Comparison of ENCODE assay signal across 21 cellular contexts in the genomic region with DNA sequence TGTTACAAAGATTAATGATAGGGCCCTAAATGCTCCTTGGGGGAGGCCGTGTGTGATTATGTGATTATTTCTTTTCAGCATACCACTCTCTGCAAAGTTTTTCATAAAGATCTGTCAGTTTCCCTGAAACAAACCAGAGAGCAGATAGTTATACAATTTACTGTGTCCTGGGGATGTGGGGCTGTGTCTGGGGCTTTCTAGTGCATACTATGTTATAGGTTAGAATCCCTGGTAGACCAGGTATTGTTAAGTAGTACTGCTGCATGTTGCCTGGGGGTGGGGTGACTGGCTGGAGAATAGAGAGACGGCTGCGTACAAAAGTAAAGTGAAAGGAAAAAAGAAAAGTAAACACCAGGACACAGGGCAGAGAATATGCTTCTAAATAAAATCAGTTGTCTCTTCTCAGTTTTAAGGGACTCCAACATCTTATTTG. TPM values are rescaled to one million over a fixed set of nuclear protein-coding genes. Genes with fewer than 3 reads are reported as not detected.
DNase-seq lines count a peak whose midpoint lies in the region; ATAC-seq and TF ChIP-seq lines count a peak whose summit lies in the region.
"Had no signal": no experiment of that assay in that cellular context is flagged by ENCODE, and none has a peak within 500 bp of the region (broad histone marks: within the 10 kb centered on the region; RNA-seq: fewer than 3 reads in every experiment).

No MANE protein-coding gene starts in this region.

- no peaks in the 10 kb centered on the region for H3K36me3 ChIP-seq in breast epithelium
- no peaks in the 10 kb centered on the region for H3K36me3 ChIP-seq in left ventricle myocardium inferior
- H3K36me3 ChIP-seq: cardiac muscle cell, esophagus muscularis mucosa, lower lobe of right lung had no signal

- peaks cover 43% of the 10 kb centered on the region for H3K4me1 Mint-ChIP-seq in MCF 10A (ENCODE audit: insufficient read depth, unreplicated experiment)
- peaks cover 46% of the 10 kb centered on the region for H3K4me1 Mint-ChIP-seq in nephron progenitor cell

- peak; percentile 38 for DNase-seq in MCF 10A (ENCODE audit: unreplicated experiment)
- DNase-seq in breast epithelium (ENCODE audit: low spot score in 2 of 2): no peak
- peak; percentile 49 for DNase-seq in epithelial cell of esophagus (ENCODE audit: low read depth)
- DNase-seq in nephron progenitor cell: no peak
- no peak for DNase-seq in C1 segment of cervical spinal cord (lab: John Stamatoyannopoulos, UW)
- DNase-seq in left ventricle myocardium inferior: no peak
- no peak for DNase-seq in germinal center (ENCODE audit: low spot score)
- DNase-seq: activated CD4-positive, CD25-positive, alpha-beta regulatory T cell; CD4-positive, CD25-positive, alpha-beta regulatory T cell; DMS79; lower lobe of right lung; naive thymus-derived CD4-positive, alpha-beta T cell; NCI-H146; NCI-H2227 treated with DMSO at 0.1 percent for 48 hours; SIG-M5 had no signal

- H3K4me3 Mint-ChIP-seq in MCF 10A (ENCODE audit: unreplicated experiment): peak overlapping the region; percentile 53
- H3K4me3 Mint-ChIP-seq in nephron progenitor cell: no peak overlapping the region
- H3K4me3 Mint-ChIP-seq: CD4-positive, CD25-positive, alpha-beta regulatory T cell; naive thymus-derived CD4-positive, alpha-beta T cell; T-helper 2 cell treated with Interferon-gamma antibody and Interleukin-4, amounts not matched to agents 5 μg/mL and 100 μg/mL, for 36 hours had no signal

- H3K4me3 ChIP-seq in breast epithelium: no peak overlapping the region
- H3K4me3 ChIP-seq in epithelial cell of esophagus (ENCODE audit: low read length): no peak overlapping the region
- no peak overlapping the region for H3K4me3 ChIP-seq in left ventricle myocardium inferior
- H3K4me3 ChIP-seq: A549, cardiac muscle cell, esophagus muscularis mucosa, lower lobe of right lung had no signal

- no peak for TF ChIP-seq CTCF in MCF 10A (IDR thresholded peaks at IDR 0.05; ENCODE audit: unreplicated experiment)
- no peak for TF ChIP-seq CTCF in breast epithelium (IDR thresholded peaks at IDR 0.05)
- TF ChIP-seq CTCF in epithelial cell of esophagus (IDR thresholded peaks at IDR 0.05; ENCODE audit: insufficient read depth, low read depth, low read length, missing control alignments): no peak
- TF ChIP-seq CTCF in nephron progenitor cell (IDR thresholded peaks at IDR 0.05): no peak
- TF ChIP-seq CTCF in left ventricle myocardium inferior (IDR thresholded peaks at IDR 0.05; ENCODE audit: borderline replicate concordance): no peak

- no peak for TF ChIP-seq POLR2A in breast epithelium (IDR thresholded peaks at IDR 0.05)

- POLR2A ChIA-PET in MCF 10A (lab: Yijun Ruan, JAX): interaction anchor here (0.9 to 2.0 kb wide), 7 partner anchors 13 to 123 kb away, joined by 3 to 6 read pairs (median 5); no protein-coding TSS in a partner anchor

- no peaks in the 10 kb centered on the region for H3K36me3 Mint-ChIP-seq in MCF 10A (ENCODE audit: insufficient read depth, unreplicated experiment)
- no peaks in the 10 kb centered on the region for H3K36me3 Mint-ChIP-seq in nephron progenitor cell (ENCODE audit: low read depth)
- H3K36me3 Mint-ChIP-seq: CD4-positive, CD25-positive, alpha-beta regulatory T cell had no signal

- H3K9me3 Mint-ChIP-seq in MCF 10A (ENCODE audit: unreplicated experiment) (no peaks in the 10 kb centered on the region), nephron progenitor cell (no peaks in the 10 kb centered on the region)
- H3K9me3 Mint-ChIP-seq: T-helper 2 cell treated with Interferon-gamma antibody and Interleukin-4, amounts not matched to agents 5 μg/mL and 100 μg/mL, for 36 hours had no signal

- H3K27me3 ChIP-seq in breast epithelium (peaks cover 0 to 22% of the 10 kb centered on the region in 2 donors), left ventricle myocardium inferior (ENCODE audit: low read depth) (peaks cover 50% of the 10 kb centered on the region)

- BruUV-seq in MCF 10A (replicated peaks; lab: Mats Ljungman, UMichigan): no TSS peak

- H3K27ac Mint-ChIP-seq in MCF 10A (ENCODE audit: low read depth, unreplicated experiment): peak overlapping the region; percentile 98
- H3K27ac Mint-ChIP-seq in nephron progenitor cell: peak overlapping the region; percentile 22
- H3K27ac Mint-ChIP-seq: CD4-positive, CD25-positive, alpha-beta regulatory T cell; naive thymus-derived CD4-positive, alpha-beta T cell; progenitor cell of endocrine pancreas; T-helper 2 cell treated with Interferon-gamma antibody and Interleukin-4, amounts not matched to agents 5 μg/mL and 100 μg/mL, for 36 hours had no signal

- H3K9me3 ChIP-seq in breast epithelium (no peaks in the 10 kb centered on the region), left ventricle myocardium inferior (replicated peaks) (no peaks in the 10 kb centered on the region)
- H3K9me3 ChIP-seq: A549, esophagus muscularis mucosa, lower lobe of right lung had no signal

- CTCF ChIA-PET in MCF 10A (lab: Yijun Ruan, JAX): interaction anchor here (0.7 to 2.1 kb wide), 9 partner anchors 10 to 244 kb away, joined by 3 to 25 read pairs (median 3); no protein-coding TSS in a partner anchor

- no peak for ATAC-seq in activated CD4-positive, CD25-positive, alpha-beta regulatory T cell treated with anti-CD3 and anti-CD28 coated beads, Interleukin-2, amount 50 U/mL, for 24 hours
- ATAC-seq: A549; lower lobe of right lung; naive thymus-derived CD4-positive, alpha-beta T cell had no signal

- peaks cover 0 to 11% of the 10 kb centered on the region in 2 donors for H3K4me1 ChIP-seq in breast epithelium
- peaks cover 22% of the 10 kb centered on the region for H3K4me1 ChIP-seq in left ventricle myocardium inferior

- H3K27me3 Mint-ChIP-seq in MCF 10A (ENCODE audit: insufficient read depth, unreplicated experiment) (no peaks in the 10 kb centered on the region), nephron progenitor cell (ENCODE audit: low read depth, poor library complexity) (peaks cover 30% of the 10 kb centered on the region)

- intact Hi-C loops in MCF 10A (cut with micrococcal nuclease): no loop called here
- intact Hi-C loops in breast epithelium (cut with DNase I; ENCODE audit: low total_unique reads): no loop called here
- intact Hi-C loops in left ventricle myocardium inferior (cut with micrococcal nuclease): no loop called here

- H3K27ac ChIP-seq in breast epithelium: no peak overlapping the region
- H3K27ac ChIP-seq in left ventricle myocardium inferior (replicated peaks): no peak overlapping the region
- H3K27ac ChIP-seq: cardiac muscle cell, lower lobe of right lung had no signal

RNA-seq across cellular contexts. Expression of a gene that starts 3.3 kb away (rescaled TPM):
- total RNA-seq in MCF 10A (2022): 23.8 and 28.9 TPM in 2 replicates
- 1 to 10 TPM; 3.5 to 4.9 (median 4.0) TPM for total RNA-seq in breast epithelium
- total RNA-seq in left ventricle myocardium inferior: 3.2 TPM
- total RNA-seq: CD4-positive, CD25-positive, alpha-beta regulatory T cell; naive thymus-derived CD4-positive, alpha-beta T cell had no signal

Comparison
In these comparisons a context has a peak if more than half of its experiments do, and no peak if none do; other contexts are left out.
1. DNase-seq: peak in MCF 10A (single experiment) and epithelial cell of esophagus (single experiment); none in breast epithelium (0 of 2), nephron progenitor cell (single experiment), C1 segment of cervical spinal cord (0 of 14), left ventricle myocardium inferior (single experiment) and germinal center (single experiment).